8 cellular contexts compared by ENCODE assay signal in the genomic region with DNA sequence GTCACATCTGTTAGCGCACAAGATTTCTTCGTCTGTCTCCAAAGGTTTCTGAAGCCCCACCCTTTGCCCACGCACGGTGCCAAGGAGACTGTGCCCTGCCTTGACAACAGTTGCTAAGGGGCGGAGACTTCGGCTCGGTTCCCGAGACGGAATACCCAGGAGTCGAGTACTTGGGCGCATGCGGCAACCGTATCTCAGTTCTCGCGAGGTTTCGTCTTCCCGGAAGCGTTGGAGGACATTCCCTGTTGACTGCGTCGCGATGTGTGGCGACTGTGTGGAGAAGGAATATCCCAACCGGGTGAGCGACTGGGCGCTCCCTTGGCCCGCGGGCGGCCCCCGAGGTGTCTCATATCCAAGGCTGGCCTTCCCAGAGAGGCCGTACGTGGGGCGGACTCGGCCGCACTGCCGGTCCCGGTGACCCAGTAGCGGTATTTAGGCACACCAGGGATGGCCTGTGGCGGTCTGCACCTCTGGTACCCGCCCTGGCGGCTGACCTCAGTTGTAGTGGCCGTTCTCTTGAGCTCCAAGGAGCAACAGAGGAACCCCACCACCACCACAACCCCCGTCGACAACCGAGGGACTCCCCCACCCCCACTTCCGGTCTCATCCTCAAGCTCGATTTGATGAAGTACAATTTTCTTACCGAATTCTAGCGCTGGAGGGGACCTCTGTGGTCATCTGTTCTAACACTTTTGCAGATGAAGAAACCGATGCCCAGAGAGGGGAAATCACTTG. TPM values are rescaled to one million over a fixed set of nuclear protein-coding genes. Genes with fewer than 3 reads are reported as not detected.
DNase-seq lines count a peak whose midpoint lies in the region; ATAC-seq and TF ChIP-seq lines count a peak whose summit lies in the region.

TSS of gene CHURC1 (plus strand) at position 219 of the 735 bp plus-strand sequence. CDS start at position 260, 41 bp downstream.

- no peaks in the 10 kb centered on the region for H3K9me3 Mint-ChIP-seq in activated CD4-positive, alpha-beta T cell treated with anti-CD3 and anti-CD28 coated beads for 36 hours (ENCODE audit: low read depth)

- H3K36me3 ChIP-seq in kidney epithelial cell (ENCODE audit: control insufficient read depth, insufficient read depth, low read length): no peaks in the 10 kb centered on the region

- H3K4me1 Mint-ChIP-seq in activated CD4-positive, alpha-beta T cell treated with anti-CD3 and anti-CD28 coated beads for 36 hours: peaks cover 45% of the 10 kb centered on the region

- CTCF ChIA-PET in activated CD4-positive, alpha-beta T cell treated with anti-CD3 and anti-CD28 coated beads for 36 hours (lab: Charles Lee): interaction anchor here (0.7 to 1.3 kb wide), 8 partner anchors 10 to 571 kb away, joined by 3 to 9 read pairs (median 4); partner anchors contain the start of genes FNTB and ZBTB25

- H3K27me3 ChIP-seq in kidney epithelial cell (ENCODE audit: control insufficient read depth, insufficient read depth, low read length): peaks cover 5% of the 10 kb centered on the region

- intact Hi-C loops in activated CD4-positive, alpha-beta T cell treated with anti-CD3 and anti-CD28 coated beads for 36 hours (cut with DNase I, micrococcal nuclease): loop anchor here (1.0 to 10.0 kb wide), 12 partner anchors 14 to 1270 kb away; partner anchors contain the start of genes FUT8 (in 1 of the 2), HSPA2 (in 1 of the 2), MAX (in 1 of the 2) and MTHFD1 (in 1 of the 2)

- DNase-seq in Ammon's horn (ENCODE audit: low spot score): peak; percentile 98
- peak; percentile 73 for DNase-seq in GM19238 (ENCODE audit: insufficient read length, low spot score)
- DNase-seq in NCI-H524 (lab: John Stamatoyannopoulos, UW): peak; percentile 100
- peak; percentile 98 for DNase-seq in activated CD4-positive, alpha-beta T cell treated with anti-CD3 and anti-CD28 coated beads for 36 hours
- peak; percentile 98 for DNase-seq in choroid plexus epithelial cell (ENCODE audit: low read depth)
- DNase-seq in kidney epithelial cell (ENCODE audit: low read depth): peak; percentile 97
- peak; percentile 94 to 97 for DNase-seq in stimulated activated CD4-positive, alpha-beta T cell treated with anti-CD3 and anti-CD28 coated beads, Interleukin-15, amount 100 ng/mL, for 48 hours (ENCODE audit: low read depth in 2 of 2)

- no peaks in the 10 kb centered on the region for H3K27me3 Mint-ChIP-seq in activated CD4-positive, alpha-beta T cell treated with anti-CD3 and anti-CD28 coated beads for 36 hours

- peak; percentile 96 for ATAC-seq in HG03442 (IDR thresholded peaks at IDR 0.05; ENCODE audit: unreplicated experiment)
- ATAC-seq in activated CD4-positive, alpha-beta T cell treated with anti-CD3 and anti-CD28 coated beads for 36 hours: peak; percentile 96

- H3K27ac Mint-ChIP-seq in activated CD4-positive, alpha-beta T cell treated with anti-CD3 and anti-CD28 coated beads for 36 hours: peak within 1 kb of the TSS; percentile 95

- TF ChIP-seq CTCF in choroid plexus epithelial cell (conservative IDR thresholded peaks at IDR 0.05; ENCODE audit: low read depth, low read length) (no peak), kidney epithelial cell (IDR thresholded peaks at IDR 0.05; ENCODE audit: insufficient read depth, low read length, poor library complexity, severe bottlenecking) (no peak)

- POLR2A ChIA-PET in activated CD4-positive, alpha-beta T cell treated with anti-CD3 and anti-CD28 coated beads for 36 hours (lab: Charles Lee): interaction anchor here (0.5 to 1.7 kb wide), 6 partner anchors 21 to 374 kb away, joined by 3 to 6 read pairs (median 4); partner anchors contain the start of genes FNTB and HSPA2

- peaks cover 25% of the 10 kb centered on the region for H3K36me3 Mint-ChIP-seq in activated CD4-positive, alpha-beta T cell treated with anti-CD3 and anti-CD28 coated beads for 36 hours (ENCODE audit: low read depth)

- H3K4me3 Mint-ChIP-seq in activated CD4-positive, alpha-beta T cell treated with anti-CD3 and anti-CD28 coated beads for 36 hours: peak within 1 kb of the TSS; percentile 89

- peak within 1 kb of the TSS; percentile 95 for H3K4me3 ChIP-seq in choroid plexus epithelial cell (ENCODE audit: low read depth, low read length)
- peak within 1 kb of the TSS; percentile 81 for H3K4me3 ChIP-seq in kidney epithelial cell (ENCODE audit: low read depth, low read length)

RNA-seq across cellular contexts. Expression of gene CHURC1, which starts in this region (rescaled TPM):
- 10 to 100 TPM; 37.6 to 66.1 TPM for total RNA-seq in activated CD4-positive, alpha-beta T cell treated with anti-CD3 and anti-CD28 coated beads for 36 hours
- total RNA-seq in kidney epithelial cell: 35.3 and 56.8 TPM in 2 replicates

Comparison
In these comparisons a context has a peak if more than half of its experiments do, and no peak if none do; other contexts are left out.
1. Peak in every context shown above with its lines: DNase-seq, ATAC-seq and H3K4me3 ChIP-seq.